Comparison of ENCODE assay signal across 9 cellular contexts in genomic region chr18:76459687-76460350, GRCh38. TPM values are rescaled to one million over a fixed set of nuclear protein-coding genes. Genes with fewer than 3 reads are reported as not detected.
A peak's percentile ranks its signal among the peaks of the same experiment; 100 is the strongest.
DNase-seq lines count a peak whose midpoint lies in the region; ATAC-seq, FAIRE-seq and TF ChIP-seq lines count a peak whose summit lies in the region.
"Had no signal": no experiment of that assay in that cellular context is flagged by ENCODE, and none has a peak within 500 bp of the region (broad histone marks: within the 10 kb centered on the region; RNA-seq: fewer than 3 reads in every experiment).

No MANE protein-coding gene starts in this region.

- H3K4me3 Mint-ChIP-seq in natural killer cell = no peak overlapping the region

- no peaks in the 10 kb centered on the region for H3K9me3 Mint-ChIP-seq in natural killer cell

- intact Hi-C loops in left colon (cut with DNase I, micrococcal nuclease) (no loop called here), natural killer cell (cut with micrococcal nuclease) (no loop called here)

- H3K36me3 ChIP-seq in bronchial epithelial cell (ENCODE audit: control insufficient read depth, insufficient read depth, low read length) = peaks cover 1% of the 10 kb centered on the region
- no peaks in the 10 kb centered on the region for H3K36me3 ChIP-seq in thoracic aorta

- H3K4me1 Mint-ChIP-seq in natural killer cell = peaks cover 30 to 35% of the 10 kb centered on the region in 2 donors

- no peak overlapping the region for H3K27ac Mint-ChIP-seq in natural killer cell

- no peaks in the 10 kb centered on the region for H3K9me3 ChIP-seq in thoracic aorta

- peaks cover 3 to 21% of the 10 kb centered on the region in 2 donors for H3K4me1 ChIP-seq in thoracic aorta (ENCODE audit: control insufficient read depth in 1 of 2, low read depth in 2 of 2)

- H3K27me3 Mint-ChIP-seq in natural killer cell (ENCODE audit: low read depth in 2 of 2) = no peaks in the 10 kb centered on the region

- peak; percentile 13 for ATAC-seq in left colon
- ATAC-seq in thoracic aorta (ENCODE audit: insufficient number of reproducible peaks, low FRiP score, low read depth) = peak; percentile 88
- no peak for ATAC-seq in natural killer cell
- ATAC-seq in HG03457 (IDR thresholded peaks at IDR 0.05; ENCODE audit: unreplicated experiment) = no peak
- no peak for ATAC-seq in GM19023 (IDR thresholded peaks at IDR 0.05; ENCODE audit: unreplicated experiment)

- H3K36me3 Mint-ChIP-seq in natural killer cell = no peaks in the 10 kb centered on the region

- H3K4me3 ChIP-seq in bronchial epithelial cell (ENCODE audit: low read depth, low read length) = no peak overlapping the region
- H3K4me3 ChIP-seq in thoracic aorta = peak overlapping the region; percentile 66

- peak overlapping the region; percentile 81 to 90 for H3K27ac ChIP-seq in thoracic aorta

- peak; percentile 40 for TF ChIP-seq CTCF in bronchial epithelial cell (IDR thresholded peaks at IDR 0.05; ENCODE audit: insufficient read depth, low read length, severe bottlenecking)
- TF ChIP-seq CTCF in thoracic aorta (IDR thresholded peaks at IDR 0.05) = no peak
- no peak for TF ChIP-seq CTCF in natural killer cell (IDR thresholded peaks at IDR 0.05)

- DNase-seq in HPDE6-E6E7 (ENCODE audit: extremely low spot score) (peak; percentile 95), bronchial epithelial cell (ENCODE audit: low read depth) (peak; percentile 100), left colon (no peak), thoracic aorta (ENCODE audit: low spot score) (peak; percentile 76), natural killer cell (no peak), T-helper 2 cell (no peak)
- DNase-seq: NCI-H446 treated with DMSO at 0.1 percent for 48 hours had no signal

- peak; percentile 99 for FAIRE-seq in bronchial epithelial cell (lab: Jason Lieb, UNC)

- H3K27me3 ChIP-seq in bronchial epithelial cell (ENCODE audit: control insufficient read depth, insufficient read depth, low read length) (no peaks in the 10 kb centered on the region), thoracic aorta (replicated peaks; ENCODE audit: insufficient read depth) (no peaks in the 10 kb centered on the region)

RNA-seq across cellular contexts. Expression of gene ZNF516, which starts 35.2 kb away (rescaled TPM):
- 16.6 and 20.9 TPM in 2 replicates for total RNA-seq in bronchial epithelial cell
- 10 to 100 TPM; 23.1 to 23.6 TPM for total RNA-seq in left colon
- total RNA-seq in thoracic aorta = 10 to 100 TPM; 19.5 to 19.8 TPM
- total RNA-seq in natural killer cell = 10 to 100 TPM; 49.1 to 60.0 (median 52.4) TPM

Comparison
In these comparisons a context has a peak if more than half of its experiments do, and no peak if none do; other contexts are left out.
1. DNase-seq: peak in HPDE6-E6E7 (single experiment), bronchial epithelial cell (single experiment) and thoracic aorta (single experiment); none in left colon (0 of 2), natural killer cell (single experiment) and T-helper 2 cell (0 of 5).
2. ATAC-seq: peak in left colon (single experiment) and thoracic aorta (single experiment); none in natural killer cell (0 of 3), HG03457 (single experiment) and GM19023 (single experiment).